ENCODE assay signal across 15 cellular contexts in the genomic region with DNA sequence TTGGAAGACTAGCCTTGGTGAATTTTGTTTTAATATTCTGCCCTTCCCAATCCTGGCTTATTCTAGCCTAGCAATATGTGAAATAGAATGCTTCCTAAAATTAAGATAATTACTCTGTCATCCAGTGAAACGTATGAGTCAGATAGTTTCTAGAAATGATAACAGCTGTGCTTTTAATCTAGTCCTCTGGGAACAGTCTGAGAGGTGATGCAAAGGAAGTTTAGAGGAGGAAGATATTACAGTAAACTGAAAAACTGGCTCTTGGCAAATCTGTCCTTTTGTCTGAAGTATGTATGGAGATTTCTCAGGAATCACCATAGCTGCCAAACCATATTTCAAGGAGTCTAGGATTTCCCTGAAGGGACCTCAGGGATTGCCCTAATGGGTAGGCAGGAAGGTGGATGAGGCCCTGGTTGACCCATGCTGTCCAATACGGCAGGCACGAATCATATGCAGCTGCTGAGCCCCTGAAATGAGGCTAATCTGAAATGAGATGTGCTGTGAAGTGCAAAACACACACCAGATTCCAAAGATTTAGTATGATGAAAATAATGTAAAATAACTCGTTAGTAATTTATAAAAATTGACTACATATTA.
DNase-seq lines count a peak whose midpoint lies in the region; ATAC-seq, FAIRE-seq and TF ChIP-seq lines count a peak whose summit lies in the region.
"Had no signal": no experiment of that assay in that cellular context is flagged by ENCODE, and none has a peak within 500 bp of the region (broad histone marks: within the 10 kb centered on the region; RNA-seq: fewer than 3 reads in every experiment).

No MANE protein-coding gene starts in this region.

- H3K36me3 ChIP-seq in BJ (ENCODE audit: control insufficient read depth, insufficient read depth, low read length) (0 out of 2 replicates have a peak, but pooled peaks cover 2% of the 10 kb centered on the region), HUES48 (ENCODE audit: control insufficient read depth, insufficient read depth, low read length) (peaks cover 68% of the 10 kb centered on the region), astrocyte (ENCODE audit: insufficient read depth, low read length) (peaks cover 47% of the 10 kb centered on the region)
- H3K36me3 ChIP-seq: spleen had no signal

- CTCF ChIA-PET in BJ (lab: Yijun Ruan, JAX) = interaction anchor here (0.8 to 2.6 kb wide), 3 partner anchors 17 to 274 kb away, joined by 4 to 10 read pairs (median 5); no protein-coding TSS in a partner anchor

- H3K79me2 ChIP-seq in astrocyte (ENCODE audit: insufficient read depth, low read length) = no peaks in the 10 kb centered on the region

- DNase-seq in BJ (ENCODE audit: low read depth) (peak; percentile 9), astrocyte (ENCODE audit: low read depth) (peak; percentile 49), mesothelial cell of epicardium (ENCODE audit: low spot score in 2 of 2, unreplicated experiment in 2 of 2) (no peak), urothelium cell line (ENCODE audit: low spot score) (no peak), NCI-H146 (lab: John Stamatoyannopoulos, UW) (no peak)
- DNase-seq in activated CD4-positive, alpha-beta T cell treated with anti-CD3 and anti-CD28 coated beads for 48 hours = no peak
- DNase-seq: activated naive CD4-positive, alpha-beta T cell treated with anti-CD3 and anti-CD28 coated beads, Interleukin-2, amount 10 ng/mL, durations not matched to agents 7 days and 5 days; effector memory CD4-positive, alpha-beta T cell; immature natural killer cell; occipital lobe; spleen had no signal

- H3K27ac ChIP-seq in HUES48 (ENCODE audit: low read depth, low read length) (peak overlapping the region; percentile 32), astrocyte (ENCODE audit: low read depth, low read length) (no peak overlapping the region)
- H3K27ac ChIP-seq: cardiac muscle cell, SK-N-MC had no signal

- H3K4me2 ChIP-seq in astrocyte (ENCODE audit: low read length) = no peak overlapping the region

- H3K27ac Mint-ChIP-seq in astrocyte (ENCODE audit: unreplicated experiment) = peak overlapping the region; percentile 93
- peak overlapping the region; percentile 62 for H3K27ac Mint-ChIP-seq in mesothelial cell of epicardium
- H3K27ac Mint-ChIP-seq: activated naive CD4-positive, alpha-beta T cell treated with anti-CD3 and anti-CD28 coated beads, Interleukin-2, amount 10 ng/mL, durations not matched to agents 7 days and 5 days; immature natural killer cell had no signal

- H3K4me1 ChIP-seq in HUES48 (ENCODE audit: control insufficient read depth, insufficient read depth, low read length) = peaks cover 48% of the 10 kb centered on the region
- no peaks in the 10 kb centered on the region for H3K4me1 ChIP-seq in astrocyte (ENCODE audit: insufficient read depth, low read length)
- H3K4me1 ChIP-seq: spleen had no signal

- TF ChIP-seq CTCF in BJ (IDR thresholded peaks at IDR 0.05; ENCODE audit: insufficient read depth, low read depth, low read length) = no peak
- TF ChIP-seq CTCF in astrocyte (IDR thresholded peaks at IDR 0.05; ENCODE audit: insufficient read depth, low read depth, low read length) = no peak
- no peak for TF ChIP-seq CTCF in mesothelial cell of epicardium (IDR thresholded peaks at IDR 0.05; ENCODE audit: unreplicated experiment)

- peaks cover 29% of the 10 kb centered on the region for H3K4me1 Mint-ChIP-seq in astrocyte (ENCODE audit: low read depth, unreplicated experiment)
- peaks cover 16% of the 10 kb centered on the region for H3K4me1 Mint-ChIP-seq in mesothelial cell of epicardium
- H3K4me1 Mint-ChIP-seq: immature natural killer cell had no signal

- H3K4me3 Mint-ChIP-seq in astrocyte (ENCODE audit: unreplicated experiment) (peak overlapping the region; percentile 28), mesothelial cell of epicardium (no peak overlapping the region)
- H3K4me3 Mint-ChIP-seq: activated naive CD4-positive, alpha-beta T cell treated with anti-CD3 and anti-CD28 coated beads, Interleukin-2, amount 10 ng/mL, durations not matched to agents 7 days and 5 days; immature natural killer cell had no signal

- H3K9me3 ChIP-seq in HUES48 (ENCODE audit: control insufficient read depth, insufficient read depth, low read length) (no peaks in the 10 kb centered on the region), astrocyte (ENCODE audit: insufficient read depth, low read depth, low read length) (no peaks in the 10 kb centered on the region)
- H3K9me3 ChIP-seq: spleen had no signal

- FAIRE-seq in astrocyte (lab: Jason Lieb, UNC) = no peak
- FAIRE-seq in urothelium cell line (lab: Jason Lieb, UNC) = no peak

- no peak overlapping the region for H2AFZ ChIP-seq in astrocyte (ENCODE audit: low read depth, low read length)

- H3K4me3 ChIP-seq in BJ (ENCODE audit: low read depth, low read length) (no peak overlapping the region), HUES48 (ENCODE audit: low read depth, low read length) (no peak overlapping the region), astrocyte (ENCODE audit: insufficient read depth, low read depth, low read length) (no peak overlapping the region)
- H3K4me3 ChIP-seq: cardiac muscle cell, SK-N-MC, spleen had no signal

- H3K36me3 Mint-ChIP-seq in astrocyte (ENCODE audit: low read depth, unreplicated experiment) = peaks cover 7% of the 10 kb centered on the region
- H3K36me3 Mint-ChIP-seq in mesothelial cell of epicardium = peaks cover 25% of the 10 kb centered on the region
- H3K36me3 Mint-ChIP-seq: activated naive CD4-positive, alpha-beta T cell treated with anti-CD3 and anti-CD28 coated beads, Interleukin-2, amount 10 ng/mL, durations not matched to agents 7 days and 5 days had no signal

- peaks cover 13% of the 10 kb centered on the region for H4K20me1 ChIP-seq in astrocyte (ENCODE audit: insufficient read depth, low read length)

- POLR2A ChIA-PET in BJ (lab: Charles Lee) = no interaction called here

- H3K9me3 Mint-ChIP-seq in astrocyte (ENCODE audit: unreplicated experiment) (no peaks in the 10 kb centered on the region), mesothelial cell of epicardium (no peaks in the 10 kb centered on the region)
- H3K9me3 Mint-ChIP-seq: activated naive CD4-positive, alpha-beta T cell treated with anti-CD3 and anti-CD28 coated beads, Interleukin-2, amount 10 ng/mL, durations not matched to agents 7 days and 5 days; immature natural killer cell had no signal

- H3K27me3 ChIP-seq in BJ (ENCODE audit: control insufficient read depth, insufficient read depth, low read length) (no peaks in the 10 kb centered on the region), HUES48 (ENCODE audit: control insufficient read depth, insufficient read depth, low read length) (no peaks in the 10 kb centered on the region), astrocyte (ENCODE audit: insufficient read depth, low read length) (no peaks in the 10 kb centered on the region)
- H3K27me3 ChIP-seq: cardiac muscle cell, spleen had no signal

- H3K27me3 Mint-ChIP-seq in astrocyte (ENCODE audit: low read depth, unreplicated experiment) (no peaks in the 10 kb centered on the region), mesothelial cell of epicardium (ENCODE audit: low read depth) (no peaks in the 10 kb centered on the region)

- H3K9ac ChIP-seq in HUES48 (ENCODE audit: low read depth, low read length) = no peak overlapping the region
- no peak overlapping the region for H3K9ac ChIP-seq in astrocyte (ENCODE audit: low read length)

- ATAC-seq in GM21367 (IDR thresholded peaks at IDR 0.05; ENCODE audit: unreplicated experiment) = no peak

Comparison
In these comparisons a context has a peak if more than half of its experiments do, and no peak if none do; other contexts are left out.
1. DNase-seq: peak in BJ (single experiment) and astrocyte (single experiment); none in mesothelial cell of epicardium (0 of 2), urothelium cell line (single experiment), activated CD4-positive, alpha-beta T cell treated with anti-CD3 and anti-CD28 coated beads for 48 hours (single experiment) and NCI-H146 (single experiment).